ENCODE assay signal across 12 cellular contexts in the genomic region with DNA sequence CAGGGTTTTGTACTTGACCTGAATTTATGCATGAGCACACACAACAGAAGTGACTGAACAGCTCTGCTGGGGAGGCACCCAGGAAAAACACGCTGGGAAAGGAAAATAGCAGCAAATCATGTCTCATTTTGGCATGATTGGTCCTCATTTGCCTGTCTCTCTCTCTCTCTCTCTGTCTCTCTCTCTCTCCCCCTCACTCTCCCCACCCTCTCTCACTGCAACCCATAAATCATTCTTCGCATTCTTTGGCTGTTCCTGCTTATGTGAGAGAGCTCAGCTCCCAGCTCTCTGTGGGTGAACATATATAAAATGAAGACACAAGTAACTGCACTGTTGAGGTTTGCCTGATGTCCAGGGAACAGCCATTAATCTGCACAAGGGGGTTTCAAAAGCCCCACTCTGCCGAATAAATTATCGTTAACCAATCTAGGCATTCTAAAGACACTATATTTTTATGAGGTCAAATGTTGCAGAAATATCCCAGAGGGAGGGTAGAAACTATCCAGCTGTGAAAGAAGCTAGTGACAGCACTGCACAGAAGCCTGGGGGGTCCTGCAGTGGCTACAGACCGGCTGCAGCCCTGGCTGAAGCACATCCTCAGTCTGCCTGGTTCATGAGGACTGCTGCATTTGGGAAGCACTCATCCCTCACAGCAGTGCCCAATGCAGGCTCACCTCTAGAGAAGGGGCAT.
A peak's percentile ranks its signal among the peaks of the same experiment; 100 is the strongest.
DNase-seq lines count a peak whose midpoint lies in the region; TF ChIP-seq lines count a peak whose summit lies in the region.
"Had no signal": no experiment of that assay in that cellular context is flagged by ENCODE, and none has a peak within 500 bp of the region (broad histone marks: within the 10 kb centered on the region; RNA-seq: fewer than 3 reads in every experiment).

No MANE protein-coding gene starts in this region.

- H3K27ac Mint-ChIP-seq in neural progenitor cell = peak overlapping the region; percentile 57
- H3K27ac Mint-ChIP-seq: T-helper 1 cell treated with Interleukin-12 subunit alpha and Interleukin-12 subunit beta and Interleukin-4 antibody, amounts not matched to agents 30 μg/mL and 1 μg/mL, for 36 hours had no signal

- H3K27me3 ChIP-seq in neural progenitor cell (no peaks in the 10 kb centered on the region), prostate gland (replicated peaks; ENCODE audit: insufficient read depth) (no peaks in the 10 kb centered on the region)

- H3K4me3 ChIP-seq in neural progenitor cell (no peak overlapping the region), prostate gland (no peak overlapping the region)
- H3K4me3 ChIP-seq: GM12878, thoracic aorta had no signal

- no peak for TF ChIP-seq POLR2A in prostate gland (IDR thresholded peaks at IDR 0.05)

- H4K20me1 ChIP-seq in neural progenitor cell (ENCODE audit: low read depth) = no peaks in the 10 kb centered on the region

- H3K27me3 Mint-ChIP-seq in neural progenitor cell (ENCODE audit: insufficient read depth, low read depth) = peaks cover 8% of the 10 kb centered on the region

- H3K4me1 ChIP-seq in neural progenitor cell = no peaks in the 10 kb centered on the region
- no peaks in the 10 kb centered on the region for H3K4me1 ChIP-seq in prostate gland (replicated peaks)
- H3K4me1 ChIP-seq: parathyroid adenoma had no signal

- DNase-seq in Daoy (ENCODE audit: low read depth) (peak; percentile 73), NCI-H2081 (lab: John Stamatoyannopoulos, UW) (peak; percentile 53 to 85), dermis blood vessel endothelial cell (peak; percentile 44), neural progenitor cell (ENCODE audit: low spot score) (no peak), GM13977 (ENCODE audit: low spot score) (no peak), prostate gland (ENCODE audit: low spot score) (no peak), NCI-H1048 (lab: John Stamatoyannopoulos, UW) (no peak)
- DNase-seq in activated naive CD4-positive, alpha-beta T cell treated with anti-CD3 and anti-CD28 coated beads, Interleukin-2, amount 50 U/mL, for 16 hours = no peak

- no peak overlapping the region for H3K4me2 ChIP-seq in neural progenitor cell

- peak overlapping the region; percentile 39 for H3K4me3 Mint-ChIP-seq in neural progenitor cell
- H3K4me3 Mint-ChIP-seq: T-helper 1 cell treated with Interleukin-12 subunit alpha and Interleukin-12 subunit beta and Interleukin-4 antibody, amounts not matched to agents 30 μg/mL and 1 μg/mL, for 36 hours had no signal

- no peak for TF ChIP-seq CTCF in neural progenitor cell (IDR thresholded peaks at IDR 0.05)
- TF ChIP-seq CTCF in GM13977 (IDR thresholded peaks at IDR 0.05; ENCODE audit: extremely low read depth, insufficient read depth, missing control alignments) = no peak
- no peak for TF ChIP-seq CTCF in prostate gland (IDR thresholded peaks at IDR 0.05)

- in situ Hi-C loops in GM13977 (cut with MboI; ENCODE audit: low pct_unique_long_range_greater_than_20kb, low sequenced_read_pairs, unreplicated experiment) = no loop called here

- H3K27ac ChIP-seq in neural progenitor cell (no peak overlapping the region), prostate gland (no peak overlapping the region)
- H3K27ac ChIP-seq: parathyroid adenoma, thoracic aorta had no signal

- H3K79me2 ChIP-seq in neural progenitor cell (ENCODE audit: low read depth) = no peaks in the 10 kb centered on the region
- H3K79me2 ChIP-seq: parathyroid adenoma had no signal

- H3K36me3 ChIP-seq in neural progenitor cell (no peaks in the 10 kb centered on the region), prostate gland (no peaks in the 10 kb centered on the region)
- H3K36me3 ChIP-seq: thoracic aorta had no signal

- peaks cover 44% of the 10 kb centered on the region for H3K4me1 Mint-ChIP-seq in neural progenitor cell

- no peaks in the 10 kb centered on the region for H3K9me3 ChIP-seq in neural progenitor cell (ENCODE audit: low read depth)
- H3K9me3 ChIP-seq in prostate gland = no peaks in the 10 kb centered on the region
- H3K9me3 ChIP-seq: thoracic aorta had no signal

- WGBS in prostate gland = 12% methylated on average over 5 of the region's 5 CpGs

- intact Hi-C loops in prostate gland (cut with DNase I) = no loop called here

- H3F3A ChIP-seq in neural progenitor cell (ENCODE audit: low read depth) = no peaks in the 10 kb centered on the region

- H3K36me3 Mint-ChIP-seq in neural progenitor cell = peaks cover 2% of the 10 kb centered on the region

- no peak overlapping the region for H2AFZ ChIP-seq in neural progenitor cell (replicated peaks)
- H2AFZ ChIP-seq: parathyroid adenoma had no signal

- H3K9ac ChIP-seq in neural progenitor cell = no peak overlapping the region
- H3K9ac ChIP-seq: parathyroid adenoma had no signal

- H3K9me3 Mint-ChIP-seq in neural progenitor cell = no peaks in the 10 kb centered on the region
- H3K9me3 Mint-ChIP-seq: T-helper 1 cell treated with Interleukin-12 subunit alpha and Interleukin-12 subunit beta and Interleukin-4 antibody, amounts not matched to agents 30 μg/mL and 1 μg/mL, for 36 hours had no signal

Comparison
In these comparisons a context has a peak if more than half of its experiments do, and no peak if none do; other contexts are left out.
1. DNase-seq: peak in Daoy (single experiment), NCI-H2081 (2 of 2) and dermis blood vessel endothelial cell (single experiment); none in neural progenitor cell (single experiment), activated naive CD4-positive, alpha-beta T cell treated with anti-CD3 and anti-CD28 coated beads, Interleukin-2, amount 50 U/mL, for 16 hours (single experiment), GM13977 (single experiment), prostate gland (single experiment) and NCI-H1048 (single experiment).